ENCODE assay signal across 15 cellular contexts in genomic region chr14:42027271-42027670, GRCh38.
DNase-seq lines count a peak whose midpoint lies in the region; TF ChIP-seq lines count a peak whose summit lies in the region.
"Had no signal": no experiment of that assay in that cellular context is flagged by ENCODE, and none has a peak within 500 bp of the region (broad histone marks: within the 10 kb centered on the region; RNA-seq: fewer than 3 reads in every experiment).

No MANE protein-coding gene starts in this region.

- H3K4me3 ChIP-seq in Karpas-422 (ENCODE audit: low read length) (peak overlapping the region; percentile 44), epithelial cell of esophagus (ENCODE audit: low read length) (no peak overlapping the region), smooth muscle cell (no peak overlapping the region), left ventricle myocardium inferior (no peak overlapping the region)
- H3K4me3 ChIP-seq: BLaER1 treated with 17β-estradiol and CSF1 and Interleukin-3, amounts not matched to agents 10 nM and 100 nM had no signal

- H3K9ac ChIP-seq in Karpas-422 (ENCODE audit: low read length), result peak overlapping the region; percentile 19; the same call in 1 of the 2 replicates
- H3K9ac ChIP-seq in smooth muscle cell (ENCODE audit: low read depth), result no peak overlapping the region
- H3K9ac ChIP-seq: BLaER1 treated with 17β-estradiol and CSF1 and Interleukin-3, amounts not matched to agents 10 nM and 100 nM had no signal

- no peaks in the 10 kb centered on the region for H3K36me3 ChIP-seq in Karpas-422 (ENCODE audit: insufficient read depth, low read length)
- H3K36me3 ChIP-seq in smooth muscle cell (ENCODE audit: low read depth), result no peaks in the 10 kb centered on the region
- H3K36me3 ChIP-seq in left ventricle myocardium inferior, result no peaks in the 10 kb centered on the region
- H3K36me3 ChIP-seq: BLaER1 treated with 17β-estradiol and CSF1 and Interleukin-3, amounts not matched to agents 10 nM and 100 nM had no signal

- intact Hi-C loops in left ventricle myocardium inferior (cut with micrococcal nuclease), result no loop called here

- no peaks in the 10 kb centered on the region for H3K9me2 ChIP-seq in Karpas-422 (replicated peaks; ENCODE audit: insufficient read depth, low read length)

- H3K79me2 ChIP-seq in Karpas-422 (ENCODE audit: low read length) (no peaks in the 10 kb centered on the region), smooth muscle cell (ENCODE audit: low read depth) (no peaks in the 10 kb centered on the region)

- peak overlapping the region; percentile 93 for H3K27ac ChIP-seq in Karpas-422 (ENCODE audit: low read length)
- H3K27ac ChIP-seq in smooth muscle cell (ENCODE audit: low read depth), result no peak overlapping the region
- H3K27ac ChIP-seq in left ventricle myocardium inferior (replicated peaks), result no peak overlapping the region
- H3K27ac ChIP-seq: 22Rv1; BLaER1 treated with 17β-estradiol and CSF1 and Interleukin-3, amounts not matched to agents 10 nM and 100 nM had no signal

- no peak for TF ChIP-seq CTCF in epithelial cell of esophagus (IDR thresholded peaks at IDR 0.05; ENCODE audit: insufficient read depth, low read depth, low read length, missing control alignments)
- no peak for TF ChIP-seq CTCF in smooth muscle cell (IDR thresholded peaks at IDR 0.05; ENCODE audit: borderline replicate concordance, insufficient read depth, poor library complexity, severe bottlenecking)
- TF ChIP-seq CTCF in left ventricle myocardium inferior (IDR thresholded peaks at IDR 0.05; ENCODE audit: borderline replicate concordance), result no peak

- DNase-seq in NCI-H82 (lab: John Stamatoyannopoulos, UW) (peak; percentile 0), NCI-H82 treated with DMSO at 0.1 percent for 48 hours (lab: John Stamatoyannopoulos, UW; ENCODE audit: unreplicated experiment) (no peak), Karpas-422 (peak; percentile 75), epithelial cell of esophagus (ENCODE audit: low read depth) (peak; percentile 1), smooth muscle cell (lab: John Stamatoyannopoulos, UW; ENCODE audit: unreplicated experiment) (no peak), T-helper 1 cell (no peak), C1 segment of cervical spinal cord (lab: John Stamatoyannopoulos, UW) (no peak), left ventricle myocardium inferior (no peak)
- DNase-seq: AML-193; CD4-positive, alpha-beta T cell; DMS153; DMS79 treated with DMSO at 0.1 percent for 48 hours; GF-D8 had no signal

- H2AFZ ChIP-seq in Karpas-422 (ENCODE audit: low read length) (peak overlapping the region; percentile 93), smooth muscle cell (ENCODE audit: low read depth) (no peak overlapping the region)

- WGBS in smooth muscle cell (ENCODE audit: low lambda C conversion rate), result 35% methylated on average over 3 of the region's 3 CpGs

- H3K27me3 ChIP-seq in Karpas-422 (ENCODE audit: low read length), result no peaks in the 10 kb centered on the region
- H3K27me3 ChIP-seq in smooth muscle cell (ENCODE audit: low read depth), result no peaks in the 10 kb centered on the region
- no peaks in the 10 kb centered on the region for H3K27me3 ChIP-seq in left ventricle myocardium inferior (ENCODE audit: low read depth)
- H3K27me3 ChIP-seq: BLaER1 treated with 17β-estradiol and CSF1 and Interleukin-3, amounts not matched to agents 10 nM and 100 nM had no signal

- H3K9me3 ChIP-seq in Karpas-422 (ENCODE audit: low read length) (no peaks in the 10 kb centered on the region), smooth muscle cell (replicated peaks; ENCODE audit: low read depth) (no peaks in the 10 kb centered on the region), left ventricle myocardium inferior (replicated peaks) (peaks cover 23% of the 10 kb centered on the region)

- H3F3A ChIP-seq in smooth muscle cell (ENCODE audit: low read depth), result no peaks in the 10 kb centered on the region

- H3K4me2 ChIP-seq in Karpas-422 (ENCODE audit: low read depth, low read length, poor library complexity, severe bottlenecking) (peak overlapping the region; percentile 69), smooth muscle cell (peak overlapping the region; percentile 13)

- no peaks in the 10 kb centered on the region for H4K20me1 ChIP-seq in Karpas-422 (ENCODE audit: insufficient read depth, low read depth, low read length)
- H4K20me1 ChIP-seq in smooth muscle cell (ENCODE audit: low read depth), result no peaks in the 10 kb centered on the region
- H4K20me1 ChIP-seq: BLaER1 treated with 17β-estradiol and CSF1 and Interleukin-3, amounts not matched to agents 10 nM and 100 nM had no signal

- H3K4me1 ChIP-seq in Karpas-422 (ENCODE audit: low read length), result peaks cover 38% of the 10 kb centered on the region
- peaks cover 5% of the 10 kb centered on the region for H3K4me1 ChIP-seq in smooth muscle cell (ENCODE audit: low read depth)
- H3K4me1 ChIP-seq in left ventricle myocardium inferior, result no peaks in the 10 kb centered on the region

Comparison
In these comparisons a context has a peak if more than half of its experiments do, and no peak if none do; other contexts are left out.
1. DNase-seq: peak in NCI-H82 (single experiment), Karpas-422 (single experiment) and epithelial cell of esophagus (single experiment); none in NCI-H82 treated with DMSO at 0.1 percent for 48 hours (single experiment), smooth muscle cell (single experiment), T-helper 1 cell (0 of 5), C1 segment of cervical spinal cord (0 of 14) and left ventricle myocardium inferior (single experiment).